Comparison of ENCODE assay signal across 28 cellular contexts in the genomic region with DNA sequence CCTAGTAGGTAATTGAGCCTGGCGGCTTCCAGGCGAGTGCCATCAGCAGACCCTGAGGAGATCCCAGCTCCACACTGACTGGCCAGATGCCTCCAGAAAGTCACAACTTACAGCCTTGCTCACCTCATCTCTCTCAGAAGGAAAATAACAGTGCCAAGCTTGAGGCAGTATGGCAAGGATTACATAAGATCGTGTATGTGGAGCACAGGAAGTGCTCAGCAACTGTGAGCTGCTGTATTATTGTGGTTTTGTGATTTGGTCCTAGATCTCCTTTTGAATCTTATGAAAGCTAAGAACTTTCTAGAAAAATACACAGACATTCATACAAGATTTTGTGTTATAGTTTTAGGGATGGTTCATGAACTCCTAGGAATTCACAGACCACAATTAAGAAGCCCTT. TPM values are rescaled to one million over a fixed set of nuclear protein-coding genes. Genes with fewer than 3 reads are reported as not detected.
"Had no signal": no experiment of that assay in that cellular context is flagged by ENCODE, and none has a peak within 500 bp of the region (broad histone marks: within the 10 kb centered on the region; RNA-seq: fewer than 3 reads in every experiment).

No MANE protein-coding gene starts in this region.

- H3K9me3 ChIP-seq: esophagus muscularis mucosa, left lung, lower lobe of right lung, mucosa of descending colon, ovary, prostate gland, sigmoid colon, stomach, thyroid gland, upper lobe of left lung, vagina had no signal

- H3K27ac Mint-ChIP-seq: activated naive CD8-positive, alpha-beta T cell; nephron progenitor cell; stimulated activated naive B cell treated with anti-CD40 and anti-IgM and Interleukin-4, amounts not matched to agents 10 μg/mL and 1 μg/mL and 100 μg/mL, for 72 hours had no signal

- H3K9me3 Mint-ChIP-seq: nephron progenitor cell; stimulated activated naive B cell treated with anti-CD40 and anti-IgM and Interleukin-4, amounts not matched to agents 10 μg/mL and 1 μg/mL and 100 μg/mL, for 72 hours had no signal

- H3K27me3 Mint-ChIP-seq: activated naive CD8-positive, alpha-beta T cell; stimulated activated naive B cell treated with anti-CD40 and anti-IgM and Interleukin-4, amounts not matched to agents 10 μg/mL and 1 μg/mL and 100 μg/mL, for 72 hours had no signal

- ATAC-seq: foreskin keratinocyte; left lung; lower lobe of right lung; mucosa of descending colon; stimulated activated naive B cell treated with anti-CD40 and anti-IgM and Interleukin-4, amounts not matched to agents 10 μg/mL and 1 μg/mL and 100 μg/mL, for 72 hours had no signal

- H3K4me1 Mint-ChIP-seq: stimulated activated naive B cell treated with anti-CD40 and anti-IgM and Interleukin-4, amounts not matched to agents 10 μg/mL and 1 μg/mL and 100 μg/mL, for 72 hours had no signal

- DNase-seq: activated CD4-positive, alpha-beta T cell treated with anti-CD3 and anti-CD28 coated beads for 4 hours; activated CD4-positive, alpha-beta T cell treated with anti-CD3 and anti-CD28 coated beads, Interleukin-2, amount 50 U/mL, for 4 hours; activated CD8-positive, alpha-beta memory T cell treated with anti-CD3 and anti-CD28 coated beads for 24 hours; activated effector memory CD4-positive, alpha-beta T cell treated with Interleukin-2 at 50 U/mL for 16 hours; activated naive CD4-positive, alpha-beta T cell treated with Interleukin-2 at 50 U/mL for 16 hours; anterior cingulate cortex; dermis blood vessel endothelial cell; effector CD4-positive, alpha-beta T cell; foreskin keratinocyte; left lung; lower lobe of right lung; mesenchymal stem cell; mucosa of descending colon; nephron progenitor cell; ovary; retina; sigmoid colon; small intestine; stimulated activated CD4-positive, alpha-beta T cell treated with anti-CD3 and anti-CD28 coated beads, Interleukin-4, amount 100 ng/mL, for 24 hours; stimulated activated naive B cell treated with anti-CD40 and anti-IgM and Interleukin-4, amounts not matched to agents 10 μg/mL and 1 μg/mL and 100 μg/mL, for 72 hours; stomach; thyroid gland; upper lobe of left lung had no signal

- H3K4me3 Mint-ChIP-seq: activated naive CD8-positive, alpha-beta T cell; nephron progenitor cell; stimulated activated naive B cell treated with anti-CD40 and anti-IgM and Interleukin-4, amounts not matched to agents 10 μg/mL and 1 μg/mL and 100 μg/mL, for 72 hours had no signal

RNA-seq across cellular contexts. Expression of a gene that starts 13.9 kb away (rescaled TPM):
- total RNA-seq: dermis blood vessel endothelial cell, glomerular endothelial cell had no signal
